ENCODE assay signal across 2 cellular contexts in genomic region chrX:136742721-136743379, GRCh38.
TF ChIP-seq lines count a peak whose summit lies in the region.

No MANE protein-coding gene starts in this region.

TF ChIP-seq in SK-N-SH, 30 proteins besides CTCF, POLR2A, EP300 and RAD21 (continued from another document):
- no peak for TF ChIP-seq REST (IDR thresholded peaks at IDR 0.05; ENCODE audit: low read depth, low read length)
- TF ChIP-seq MAX (IDR thresholded peaks at IDR 0.05; ENCODE audit: low read depth) = no peak
- no peak for TF ChIP-seq TAF1 (IDR thresholded peaks at IDR 0.05; ENCODE audit: borderline replicate concordance, low read depth, low read length)
- no peak for TF ChIP-seq IRF3 (IDR thresholded peaks at IDR 0.05; ENCODE audit: low read depth, low read length)
- no peak for TF ChIP-seq SIN3A (IDR thresholded peaks at IDR 0.05; ENCODE audit: borderline replicate concordance, low read depth, low read length)
- 0 out of 2 replicates have a peak, but pooled peaks have one; percentile 20 for TF ChIP-seq RCOR1 (IDR thresholded peaks at IDR 0.05; ENCODE audit: low read length)
- TF ChIP-seq YY1 (IDR thresholded peaks at IDR 0.05; ENCODE audit: low read depth) = no peak
- no peak for TF ChIP-seq RFX5 (IDR thresholded peaks at IDR 0.05; ENCODE audit: low read length)
- peak; percentile 44; the same call in 1 of the 2 replicates for TF ChIP-seq GATA2 (CRISPR knock-in tag; IDR thresholded peaks at IDR 0.05)
- TF ChIP-seq FOXJ3 (CRISPR knock-in tag; IDR thresholded peaks at IDR 0.05) = no peak
- no peak for TF ChIP-seq FOXM1 (IDR thresholded peaks at IDR 0.05; ENCODE audit: low read depth)
- no peak for TF ChIP-seq TEAD4 (IDR thresholded peaks at IDR 0.05; ENCODE audit: borderline replicate concordance, insufficient read depth)
- no peak for TF ChIP-seq USF2 (IDR thresholded peaks at IDR 0.05; ENCODE audit: borderline replicate concordance, low read depth, low read length)
TF ChIP-seq in SK-N-SH: peak in this region for 2.

TF ChIP-seq in SK-N-SH treated with all-trans-retinoic acid at 6 μM for 48 hours, 23 proteins besides CTCF, POLR2A, EP300 and RAD21 (continued from another document):
- TF ChIP-seq CSRNP3 (CRISPR knock-in tag; IDR thresholded peaks at IDR 0.05) (no peak), ESRRG (CRISPR knock-in tag; IDR thresholded peaks at IDR 0.05) (no peak), CREB5 (CRISPR knock-in tag; IDR thresholded peaks at IDR 0.05; ENCODE audit: low read depth) (no peak), ZFP3 (CRISPR knock-in tag; IDR thresholded peaks at IDR 0.05) (no peak), ZNF8 (CRISPR knock-in tag; IDR thresholded peaks at IDR 0.05) (no peak), ZC3H10 (CRISPR knock-in tag; IDR thresholded peaks at IDR 0.05) (no peak), ARNTL (CRISPR knock-in tag; IDR thresholded peaks at IDR 0.05; ENCODE audit: borderline replicate concordance, low read depth) (no peak), PPARA (CRISPR knock-in tag; IDR thresholded peaks at IDR 0.05; ENCODE audit: borderline replicate concordance) (no peak)
